In genomic region chr4:7419961-7420660, GRCh38 we compare ENCODE assay signal across 1 cellular context.
TF ChIP-seq lines count a peak whose summit lies in the region.

No MANE protein-coding gene starts in this region.

TF ChIP-seq in GM23338, 12 proteins besides CTCF, POLR2A, EP300 and RAD21 (continued from another document):
- TF ChIP-seq ZNF462 (CRISPR knock-in tag; IDR thresholded peaks at IDR 0.05) (no peak), EZH2 (IDR thresholded peaks at IDR 0.05; ENCODE audit: low read depth, unreplicated experiment) (no peak), NANOG (IDR thresholded peaks at IDR 0.05; ENCODE audit: borderline replicate concordance) (no peak), ZNF114 (CRISPR knock-in tag; IDR thresholded peaks at IDR 0.05) (no peak), ZNF331 (CRISPR knock-in tag; IDR thresholded peaks at IDR 0.05; ENCODE audit: low read depth) (no peak), REST (IDR thresholded peaks at IDR 0.05; ENCODE audit: unreplicated experiment) (no peak), EZH2phosphoT487 (IDR thresholded peaks at IDR 0.05; ENCODE audit: unreplicated experiment) (no peak), CREB1 (CRISPR knock-in tag; IDR thresholded peaks at IDR 0.05; ENCODE audit: low read depth) (no peak), POLR2AphosphoS5 (IDR thresholded peaks at IDR 0.05; ENCODE audit: low read depth) (no peak), JUNB (IDR thresholded peaks at IDR 0.05; ENCODE audit: unreplicated experiment) (no peak)
- TF ChIP-seq, protein P1, sequence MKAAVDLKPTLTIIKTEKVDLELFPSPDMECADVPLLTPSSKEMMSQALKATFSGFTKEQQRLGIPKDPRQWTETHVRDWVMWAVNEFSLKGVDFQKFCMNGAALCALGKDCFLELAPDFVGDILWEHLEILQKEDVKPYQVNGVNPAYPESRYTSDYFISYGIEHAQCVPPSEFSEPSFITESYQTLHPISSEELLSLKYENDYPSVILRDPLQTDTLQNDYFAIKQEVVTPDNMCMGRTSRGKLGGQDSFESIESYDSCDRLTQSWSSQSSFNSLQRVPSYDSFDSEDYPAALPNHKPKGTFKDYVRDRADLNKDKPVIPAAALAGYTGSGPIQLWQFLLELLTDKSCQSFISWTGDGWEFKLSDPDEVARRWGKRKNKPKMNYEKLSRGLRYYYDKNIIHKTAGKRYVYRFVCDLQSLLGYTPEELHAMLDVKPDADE (IDR thresholded peaks at IDR 0.05), result no peak
